In the genomic region with DNA sequence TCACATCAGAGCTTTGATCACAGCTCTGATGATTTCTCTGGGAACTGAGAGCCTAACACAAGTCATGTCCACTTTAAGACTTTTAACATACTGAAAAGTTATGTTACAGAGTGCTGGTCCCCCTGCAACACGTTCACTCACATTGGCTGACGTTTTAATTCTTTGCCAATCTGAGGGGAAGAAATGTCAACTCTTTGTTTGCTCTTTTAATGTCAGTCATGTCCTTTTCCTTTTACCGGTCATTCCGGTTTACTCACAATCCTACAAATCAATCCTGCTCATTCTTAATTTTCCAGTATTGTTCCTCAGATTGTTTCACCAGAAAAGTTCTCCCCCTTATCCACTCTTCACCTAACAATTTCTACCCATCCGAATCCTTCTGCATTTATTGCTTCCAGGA, we compare ENCODE assay signal across 8 cellular contexts. TPM values are rescaled to one million over a fixed set of nuclear protein-coding genes. Genes with fewer than 3 reads are reported as not detected.
DNase-seq lines count a peak whose midpoint lies in the region; ATAC-seq, FAIRE-seq and TF ChIP-seq lines count a peak whose summit lies in the region.

No MANE protein-coding gene starts in this region.

- no peaks in the 10 kb centered on the region for H3K27me3 ChIP-seq in Peyer's patch
- no peaks in the 10 kb centered on the region for H3K27me3 ChIP-seq in sigmoid colon

- peak; percentile 14 for FAIRE-seq in GM12892 (lab: Jason Lieb, UNC)

- H3K36me3 ChIP-seq in Peyer's patch: no peaks in the 10 kb centered on the region
- H3K36me3 ChIP-seq in sigmoid colon: no peaks in the 10 kb centered on the region

- TF ChIP-seq CTCF in Peyer's patch (IDR thresholded peaks at IDR 0.05) (no peak), fibroblast of mammary gland (conservative IDR thresholded peaks at IDR 0.05; ENCODE audit: control insufficient read depth, insufficient read depth, low read depth, low read length) (no peak), sigmoid colon (IDR thresholded peaks at IDR 0.05) (no peak)

- WGBS in sigmoid colon, 2 donors: 19 to 71% methylated on average over 5 of the region's 5 CpGs

- DNase-seq in GM12892 (ENCODE audit: insufficient read length): no peak
- no peak for DNase-seq in Peyer's patch
- no peak for DNase-seq in fibroblast of mammary gland (ENCODE audit: low read depth)
- no peak for DNase-seq in sigmoid colon
- no peak for DNase-seq in NCI-H1105 (lab: John Stamatoyannopoulos, UW)

- H3K27ac ChIP-seq in Peyer's patch (peak overlapping the region; percentile 83 to 97 (median 90)), sigmoid colon (peak overlapping the region; percentile 82 to 94 (median 88))

- intact Hi-C loops in sigmoid colon (cut with DNase I): loop anchor here (5.0 kb wide), 2 partner anchors 46 to 699 kb away; a partner anchor contains a TSS

- ATAC-seq in GM18498 (IDR thresholded peaks at IDR 0.05; ENCODE audit: unreplicated experiment) (no peak), HG03196 (IDR thresholded peaks at IDR 0.05; ENCODE audit: unreplicated experiment) (no peak), HG03139 (IDR thresholded peaks at IDR 0.05; ENCODE audit: unreplicated experiment) (no peak)

- TF ChIP-seq POLR2A in GM12892 (IDR thresholded peaks at IDR 0.05; ENCODE audit: low read depth, low read length) (no peak), Peyer's patch (IDR thresholded peaks at IDR 0.05) (no peak), sigmoid colon (IDR thresholded peaks at IDR 0.05) (no peak)

- H3K4me1 ChIP-seq in Peyer's patch (peaks cover 0 to 46% (median 7%) of the 10 kb centered on the region in 4 donors), sigmoid colon (peaks cover 0 to 43% (median 39%) of the 10 kb centered on the region in 4 donors)

- H3K4me3 ChIP-seq in Peyer's patch (peak overlapping the region in 2 of 4 donors; percentile 74 to 93), fibroblast of mammary gland (ENCODE audit: control insufficient read depth, low read depth, low read length) (peak overlapping the region; percentile 92), sigmoid colon (peak overlapping the region; percentile 75 to 93 (median 79))

- H3K9me3 ChIP-seq in Peyer's patch: no peaks in the 10 kb centered on the region
- no peaks in the 10 kb centered on the region for H3K9me3 ChIP-seq in sigmoid colon

- TF ChIP-seq EP300 in sigmoid colon (IDR thresholded peaks at IDR 0.05): no peak

RNA-seq across cellular contexts. Expression of a gene that starts 1.0 kb away (rescaled TPM):
- polyA plus RNA-seq in GM12892 (2012; ENCODE audit: missing spikeins): 96.6 TPM
- total RNA-seq in Peyer's patch (100 to 1,000 TPM; 102 to 204 (median 176) TPM), sigmoid colon (100 to 1,000 TPM; 104 to 143 (median 113) TPM)
- 10 to 100 TPM; 18.6 to 94.9 (median 34.2) TPM for polyA plus RNA-seq in sigmoid colon
